In genomic region chr12:124620606-124621295, GRCh38 we compare ENCODE assay signal across 12 cellular contexts. TPM values are rescaled to one million over a fixed set of nuclear protein-coding genes. Genes with fewer than 3 reads are reported as not detected.
A peak's percentile ranks its signal among the peaks of the same experiment; 100 is the strongest.
DNase-seq lines count a peak whose midpoint lies in the region; ATAC-seq and TF ChIP-seq lines count a peak whose summit lies in the region.
"Had no signal": no experiment of that assay in that cellular context is flagged by ENCODE, and none has a peak within 500 bp of the region (broad histone marks: within the 10 kb centered on the region; RNA-seq: fewer than 3 reads in every experiment).

No MANE protein-coding gene starts in this region.

- no peaks in the 10 kb centered on the region for H3K9me2 ChIP-seq in SK-N-SH

- no peaks in the 10 kb centered on the region for H3F3A ChIP-seq in SK-N-SH (replicated peaks; ENCODE audit: insufficient read depth)

- no peak overlapping the region for H2AFZ ChIP-seq in SK-N-SH (ENCODE audit: low read depth)
- no peak overlapping the region for H2AFZ ChIP-seq in trophoblast cell (ENCODE audit: insufficient read depth, low read length, poor library complexity)

- TF ChIP-seq CTCF in SK-N-SH (IDR thresholded peaks at IDR 0.05) = no peak
- TF ChIP-seq CTCF in vagina (IDR thresholded peaks at IDR 0.05) = no peak

- no peak overlapping the region for H3K4me3 Mint-ChIP-seq in CD8-positive, alpha-beta memory T cell

- H3K9ac ChIP-seq in SK-N-SH (no peak overlapping the region), trophoblast cell (ENCODE audit: low read length) (no peak overlapping the region)

- no peak for TF ChIP-seq POLR2A in vagina (IDR thresholded peaks at IDR 0.05)

- H4K8ac ChIP-seq in trophoblast cell (ENCODE audit: low read depth, low read length) = no peak overlapping the region

- no peaks in the 10 kb centered on the region for H3K27me3 ChIP-seq in SK-N-SH (ENCODE audit: insufficient read depth)
- H3K27me3 ChIP-seq in trophoblast cell (ENCODE audit: insufficient read depth, low read length) = no peaks in the 10 kb centered on the region
- H3K27me3 ChIP-seq in vagina = no peaks in the 10 kb centered on the region
- no peaks in the 10 kb centered on the region for H3K27me3 ChIP-seq in CD8-positive, alpha-beta memory T cell (ENCODE audit: insufficient read depth, low read length, poor library complexity, severe bottlenecking)
- H3K27me3 ChIP-seq: Peyer's patch had no signal

- H2BK12ac ChIP-seq in trophoblast cell (ENCODE audit: low read length) = no peak overlapping the region

- WGBS in SK-N-SH (ENCODE audit: low lambda C conversion rate) = 83% methylated on average over 12 of the region's 12 CpGs
- no CpG with 5 or more reads among the region's 12 CpGs for WGBS in trophoblast cell (ENCODE audit: extremely low coverage, insufficient coverage, insufficient read length)

- H3K4me1 ChIP-seq in SK-N-SH (ENCODE audit: control insufficient read depth in 1 of 2, insufficient read depth in 2 of 2, low read depth in 1 of 2, low read length in 1 of 2) (peaks cover 0 to 11% of the 10 kb centered on the region in 2 experiments; a peak in 1 of 4 replicates), trophoblast cell (ENCODE audit: control insufficient read depth in 1 of 2, insufficient read depth in 2 of 2, low read length in 2 of 2) (peaks cover 4 to 7% of the 10 kb centered on the region in 2 experiments), vagina (peaks cover 21% of the 10 kb centered on the region)
- no peaks in the 10 kb centered on the region for H3K4me1 ChIP-seq in CD8-positive, alpha-beta memory T cell (ENCODE audit: insufficient read depth, low read length)

- no peak for TF ChIP-seq EP300 in SK-N-SH (IDR thresholded peaks at IDR 0.05; ENCODE audit: borderline replicate concordance in 1 of 2, low read depth in 1 of 2, low read length in 1 of 2)

- no peak overlapping the region for H4K91ac ChIP-seq in trophoblast cell (ENCODE audit: low read depth, low read length)

- H3K4me2 ChIP-seq in SK-N-SH (no peak overlapping the region), trophoblast cell (ENCODE audit: low read length) (no peak overlapping the region)

- no peaks in the 10 kb centered on the region for H4K20me1 ChIP-seq in SK-N-SH (ENCODE audit: insufficient read depth)

- H3K4ac ChIP-seq in trophoblast cell (ENCODE audit: low read depth, low read length) = no peak overlapping the region

- no peak overlapping the region for H3K18ac ChIP-seq in trophoblast cell (ENCODE audit: low read length)

- peaks cover 0 to 10% of the 10 kb centered on the region in 2 donors for H3K27me3 Mint-ChIP-seq in CD8-positive, alpha-beta memory T cell

- ATAC-seq in SK-N-SH treated with all-trans-retinoic acid at 6 μM for 48 hours = peak; percentile 55

- no peak for DNase-seq in SK-N-SH
- peak; percentile 41 for DNase-seq in fibroblast of peridontal ligament (ENCODE audit: extremely low read depth)
- DNase-seq in trophoblast cell = peak; percentile 96 to 98
- DNase-seq in vagina (ENCODE audit: extremely low spot score in 2 of 2) = no peak
- DNase-seq in CD8-positive, alpha-beta memory T cell = no peak
- no peak for DNase-seq in effector CD8-positive, alpha-beta T cell (lab: John Stamatoyannopoulos, UW)
- no peak for DNase-seq in GM19238 (ENCODE audit: insufficient read length, low spot score)
- DNase-seq: 8988T; NCI-H187 treated with DMSO at 0.1 percent for 48 hours; stimulated activated CD4-positive, alpha-beta T cell treated with anti-CD3 and anti-CD28 coated beads, Interleukin-2, amount 100 ng/mL, for 24 hours had no signal

- H3K9me3 ChIP-seq in SK-N-SH (no peaks in the 10 kb centered on the region), trophoblast cell (ENCODE audit: insufficient read depth, low read depth, low read length) (peaks cover 3% of the 10 kb centered on the region), vagina (no peaks in the 10 kb centered on the region)
- H3K9me3 ChIP-seq in CD8-positive, alpha-beta memory T cell (ENCODE audit: low read length) = no peaks in the 10 kb centered on the region

- H3K4me1 Mint-ChIP-seq in CD8-positive, alpha-beta memory T cell = no peaks in the 10 kb centered on the region

- H2BK120ac ChIP-seq in trophoblast cell (ENCODE audit: insufficient read depth, low read length, poor library complexity) = no peak overlapping the region

- H3K36me3 Mint-ChIP-seq in CD8-positive, alpha-beta memory T cell = no peaks in the 10 kb centered on the region

- H3K27ac ChIP-seq in SK-N-SH (ENCODE audit: low read depth in 2 of 2, low read length in 1 of 2) (no peak overlapping the region), trophoblast cell (ENCODE audit: low read depth, low read length) (no peak overlapping the region), vagina (peak overlapping the region; percentile 81)
- H3K27ac ChIP-seq in CD8-positive, alpha-beta memory T cell (ENCODE audit: low read depth, low read length) = no peak overlapping the region

- no peak for TF ChIP-seq RAD21 in SK-N-SH (IDR thresholded peaks at IDR 0.05; ENCODE audit: low read length)

- no peaks in the 10 kb centered on the region for H3K36me3 ChIP-seq in SK-N-SH (replicated peaks in 1 of 2; ENCODE audit: control insufficient read depth in 1 of 2, insufficient read depth in 2 of 2, low read length in 1 of 2)
- H3K36me3 ChIP-seq in trophoblast cell (ENCODE audit: control insufficient read depth in 1 of 2, insufficient read depth in 2 of 2, low read length in 2 of 2) = no peaks in the 10 kb centered on the region
- no peaks in the 10 kb centered on the region for H3K36me3 ChIP-seq in vagina
- no peaks in the 10 kb centered on the region for H3K36me3 ChIP-seq in CD8-positive, alpha-beta memory T cell (ENCODE audit: insufficient read depth, low read length)
- H3K36me3 ChIP-seq: Peyer's patch had no signal

- H3K27ac Mint-ChIP-seq in CD8-positive, alpha-beta memory T cell = no peak overlapping the region

- no peak overlapping the region for H3K23ac ChIP-seq in trophoblast cell (ENCODE audit: low read length)

- no peak overlapping the region for H2BK5ac ChIP-seq in trophoblast cell (ENCODE audit: low read depth, low read length, poor library complexity)

- intact Hi-C loops in vagina (cut with DNase I) = no loop called here

- no peak overlapping the region for H4K12ac ChIP-seq in trophoblast cell (ENCODE audit: low read depth, low read length)

- peaks cover 0 to 5% (median 0%) of the 10 kb centered on the region in 5 donors for H3K9me3 Mint-ChIP-seq in CD8-positive, alpha-beta memory T cell

- H3K4me3 ChIP-seq in SK-N-SH (ENCODE audit: low read depth in 2 of 2, low read length in 1 of 2) (no peak overlapping the region), trophoblast cell (ENCODE audit: low read depth, low read length) (no peak overlapping the region), vagina (no peak overlapping the region)
- H3K4me3 ChIP-seq in CD8-positive, alpha-beta memory T cell (ENCODE audit: low read length) = no peak overlapping the region
- H3K4me3 ChIP-seq: Peyer's patch had no signal

- H2AK5ac ChIP-seq in trophoblast cell (ENCODE audit: low read length) = no peak overlapping the region

- POLR2A ChIA-PET in SK-N-SH (lab: Yijun Ruan, JAX) = no interaction called here
- POLR2A ChIA-PET in CD8-positive, alpha-beta memory T cell (lab: Charles Lee) = no interaction called here

- H3K79me2 ChIP-seq in SK-N-SH (ENCODE audit: insufficient read depth) (no peaks in the 10 kb centered on the region), trophoblast cell (ENCODE audit: control insufficient read depth, insufficient read depth, low read length, poor library complexity) (no peaks in the 10 kb centered on the region)

- peaks cover 3% of the 10 kb centered on the region for H3K79me1 ChIP-seq in trophoblast cell (ENCODE audit: low read length)

- CTCF ChIA-PET in SK-N-SH (lab: Yijun Ruan, JAX) = interaction anchor here (1.0 kb wide), 1 partner anchor 18 kb away, joined by 3 read pairs; no protein-coding TSS in a partner anchor
- CTCF ChIA-PET in CD8-positive, alpha-beta memory T cell (lab: Charles Lee) = no interaction called here

- H3K14ac ChIP-seq in trophoblast cell (ENCODE audit: low read length) = no peak overlapping the region

TF ChIP-seq in SK-N-SH treated with all-trans-retinoic acid at 6 μM for 48 hours, 23 proteins besides CTCF, POLR2A, EP300 and RAD21 (continues in another document):
- TF ChIP-seq ARNTL (CRISPR knock-in tag; IDR thresholded peaks at IDR 0.05; ENCODE audit: borderline replicate concordance, low read depth) = no peak
- TF ChIP-seq CSRNP3 (CRISPR knock-in tag; IDR thresholded peaks at IDR 0.05) = no peak
- TF ChIP-seq CSDC2 (CRISPR knock-in tag; IDR thresholded peaks at IDR 0.05) = no peak

TF ChIP-seq in SK-N-SH, 30 proteins besides CTCF, POLR2A, EP300 and RAD21 (continues in another document):
- TF ChIP-seq TEAD4 (IDR thresholded peaks at IDR 0.05; ENCODE audit: borderline replicate concordance, insufficient read depth) = no peak
- no peak for TF ChIP-seq GABPA (IDR thresholded peaks at IDR 0.05; ENCODE audit: low read depth)
- TF ChIP-seq FOSL2 (IDR thresholded peaks at IDR 0.05; ENCODE audit: borderline replicate concordance, low read depth) = no peak
- TF ChIP-seq JUND (IDR thresholded peaks at IDR 0.05) = no peak

RNA-seq across cellular contexts. Expression of gene NCOR2, which starts 53.3 kb away (rescaled TPM):
- 9.1 and 19.0 TPM in 2 replicates for polyA plus RNA-seq in SK-N-SH (2012; rRNA removed)
- polyA plus RNA-seq in SK-N-SH (2012; cell fraction: cytosol; rRNA removed) = 14.3 and 16.0 TPM in 2 replicates
- 61.3 and 99.7 TPM in 2 replicates for polyA plus RNA-seq in SK-N-SH (2012; cell fraction: nucleus; rRNA removed)
- polyA plus RNA-seq in trophoblast cell (2013) = 147 and 153 TPM in 2 replicates
- total RNA-seq in vagina = 120 TPM
- 10 to 100 TPM; 96.6 to 97.4 TPM for total RNA-seq in CD8-positive, alpha-beta memory T cell
- polyA plus RNA-seq in CD8-positive, alpha-beta memory T cell = 16.7 TPM

Comparison
In these comparisons a context has a peak if more than half of its experiments do, and no peak if none do; other contexts are left out.
1. DNase-seq: peak in fibroblast of peridontal ligament (single experiment) and trophoblast cell (2 of 2); none in SK-N-SH (single experiment), vagina (0 of 2), CD8-positive, alpha-beta memory T cell (0 of 5), effector CD8-positive, alpha-beta T cell (single experiment) and GM19238 (single experiment).